Comparison of ENCODE assay signal across 21 cellular contexts in the genomic region with DNA sequence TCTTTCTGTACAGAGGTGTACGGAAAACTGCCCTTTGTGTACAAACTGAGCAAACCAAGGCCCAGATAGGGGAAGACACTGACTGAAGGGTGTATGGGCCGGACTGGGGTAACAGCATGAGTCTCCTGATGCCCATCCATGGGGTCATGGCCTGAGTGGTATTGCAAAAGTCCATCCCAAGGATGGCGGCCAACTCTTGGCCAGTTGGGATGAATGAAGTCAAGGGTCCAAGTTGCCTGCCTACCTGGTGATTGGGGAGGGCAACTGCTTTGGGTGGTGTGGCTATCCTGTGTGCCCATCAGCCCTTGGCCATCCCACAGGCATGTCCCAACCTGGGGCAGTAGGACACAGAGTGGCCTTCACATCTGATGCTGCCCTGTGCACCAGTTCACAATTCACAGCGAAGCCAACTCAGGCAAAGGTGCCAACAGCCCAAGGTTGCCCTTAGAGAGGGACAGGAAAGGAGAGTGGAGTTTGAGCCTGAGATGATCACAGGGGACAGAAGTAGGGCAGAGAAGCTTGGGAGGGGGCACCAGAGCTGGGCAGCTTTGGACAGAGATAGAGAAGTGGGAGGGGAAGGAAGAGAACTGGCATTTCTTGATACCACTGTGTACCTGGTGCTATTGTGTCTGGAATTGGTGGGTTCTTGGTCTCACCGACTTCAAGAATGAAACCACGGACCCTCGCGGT. TPM values are rescaled to one million over a fixed set of nuclear protein-coding genes. Genes with fewer than 3 reads are reported as not detected.
DNase-seq lines count a peak whose midpoint lies in the region; ATAC-seq and TF ChIP-seq lines count a peak whose summit lies in the region.
"Had no signal": no experiment of that assay in that cellular context is flagged by ENCODE, and none has a peak within 500 bp of the region (broad histone marks: within the 10 kb centered on the region; RNA-seq: fewer than 3 reads in every experiment).

No MANE protein-coding gene starts in this region.

- H3K9me3 ChIP-seq in AG04450 (ENCODE audit: control insufficient read depth, insufficient read depth, low read length) (peaks cover 10% of the 10 kb centered on the region), SJSA1 (replicated peaks) (no peaks in the 10 kb centered on the region), right cardiac atrium (ENCODE audit: control insufficient read depth, low read length) (no peaks in the 10 kb centered on the region), skeletal muscle satellite cell (replicated peaks; ENCODE audit: low read length) (no peaks in the 10 kb centered on the region), uterus (no peaks in the 10 kb centered on the region)
- H3K9me3 ChIP-seq: upper lobe of left lung had no signal

- TF ChIP-seq CTCF in AG04450 (IDR thresholded peaks at IDR 0.05; ENCODE audit: low read depth, low read length) (no peak), uterus (IDR thresholded peaks at IDR 0.05) (no peak)

- POLR2A ChIA-PET in AG04450 (lab: Yijun Ruan, JAX), result no interaction called here

- no peak for TF ChIP-seq POLR2A in uterus (IDR thresholded peaks at IDR 0.05)

- H3K4me1 ChIP-seq in SJSA1 (replicated peaks), result peaks cover 63% of the 10 kb centered on the region
- peaks cover 34% of the 10 kb centered on the region for H3K4me1 ChIP-seq in right cardiac atrium (ENCODE audit: control insufficient read depth, insufficient read depth, low read length)
- peaks cover 27% of the 10 kb centered on the region for H3K4me1 ChIP-seq in skeletal muscle satellite cell (ENCODE audit: control insufficient read depth, insufficient read depth, low read length)
- H3K4me1 ChIP-seq in uterus, result peaks cover 3 to 10% of the 10 kb centered on the region in 2 donors
- H3K4me1 ChIP-seq: parathyroid adenoma had no signal

- H3K4me2 ChIP-seq in skeletal muscle satellite cell (ENCODE audit: low read length), result peak overlapping the region; percentile 60
- H3K4me2 ChIP-seq: GM23338 had no signal

- ATAC-seq in right cardiac atrium, result no peak
- no peak for ATAC-seq in GM21529 (IDR thresholded peaks at IDR 0.05; ENCODE audit: unreplicated experiment)

- H3K4me3 ChIP-seq in AG04450 (ENCODE audit: low read depth, low read length) (no peak overlapping the region), SJSA1 (no peak overlapping the region), right cardiac atrium (ENCODE audit: low read length) (no peak overlapping the region), skeletal muscle satellite cell (ENCODE audit: low read length) (no peak overlapping the region), uterus (no peak overlapping the region)
- H3K4me3 ChIP-seq: GM23338, upper lobe of left lung had no signal

- no peak for DNase-seq in AG04450 (ENCODE audit: low read depth, low spot score)
- no peak for DNase-seq in SJSA1 (ENCODE audit: low read depth in 1 of 2, low spot score in 2 of 2)
- DNase-seq in right cardiac atrium, result no peak
- no peak for DNase-seq in NCI-H1417 treated with DMSO at 0.1 percent for 48 hours (lab: John Stamatoyannopoulos, UW)
- no peak for DNase-seq in DMS153 (lab: John Stamatoyannopoulos, UW)
- no peak for DNase-seq in uterus
- DNase-seq: activated CD4-positive, alpha-beta T cell treated with anti-CD3 and anti-CD28 coated beads, Interleukin-2, amount 10 ng/mL, durations not matched to agents 7 days and 5 days; activated T-cell treated with anti-CD3 and anti-CD28 coated beads for 4 hours; anterior cingulate cortex; DND-41; foreskin melanocyte; NCI-H187 treated with DMSO at 0.1 percent for 48 hours; stimulated activated CD4-positive, alpha-beta T cell treated with anti-CD3 and anti-CD28 coated beads, Interleukin-4, amount 100 ng/mL, for 4 hours had no signal

- 97% methylated on average over 8 of the region's 8 CpGs for WGBS in right cardiac atrium

- H3K27me3 ChIP-seq in AG04450 (ENCODE audit: control insufficient read depth, insufficient read depth, low read length), result peaks cover 15% of the 10 kb centered on the region
- no peaks in the 10 kb centered on the region for H3K27me3 ChIP-seq in SJSA1 (replicated peaks)
- no peaks in the 10 kb centered on the region for H3K27me3 ChIP-seq in right cardiac atrium (ENCODE audit: control insufficient read depth, insufficient read depth)
- H3K27me3 ChIP-seq in skeletal muscle satellite cell (ENCODE audit: control insufficient read depth, insufficient read depth, low read length), result peaks cover 56% of the 10 kb centered on the region
- no peaks in the 10 kb centered on the region for H3K27me3 ChIP-seq in uterus
- H3K27me3 ChIP-seq: upper lobe of left lung had no signal

- CTCF ChIA-PET in AG04450 (lab: Charles Lee), result interaction anchor here (0.8 to 5.5 kb wide), 4 partner anchors 8 to 151 kb away, joined by 3 to 37 read pairs (median 22); no protein-coding TSS in a partner anchor

- intact Hi-C loops in right cardiac atrium (cut with DNase I), result loop anchor here in 1 of 4 donors (5.0 kb wide), 1 partner anchor 128 kb away; no protein-coding TSS in a partner anchor
- intact Hi-C loops in uterus (cut with DNase I; ENCODE audit: low total_unique reads), result no loop called here

- peak overlapping the region; percentile 50 for H3K9ac ChIP-seq in skeletal muscle satellite cell (ENCODE audit: low read depth, low read length)
- H3K9ac ChIP-seq: parathyroid adenoma had no signal

- H3K27ac ChIP-seq in AG04450 (ENCODE audit: low read depth, low read length) (peak overlapping the region; percentile 39), SJSA1 (peak overlapping the region; percentile 86), right cardiac atrium (ENCODE audit: low read length) (peak overlapping the region; percentile 80), uterus (peak overlapping the region in 1 of 2 donors; percentile 27)
- H3K27ac ChIP-seq: parathyroid adenoma, RWPE1, upper lobe of left lung had no signal

- no peaks in the 10 kb centered on the region for H3K36me3 ChIP-seq in SJSA1
- no peaks in the 10 kb centered on the region for H3K36me3 ChIP-seq in skeletal muscle satellite cell (ENCODE audit: insufficient read depth, low read length)
- no peaks in the 10 kb centered on the region for H3K36me3 ChIP-seq in uterus
- H3K36me3 ChIP-seq: upper lobe of left lung had no signal

RNA-seq across cellular contexts. Expression of gene COL15A1, which starts 46.6 kb away (rescaled TPM):
- polyA plus RNA-seq in AG04450 (2011; rRNA removed), result 3.0 and 3.2 TPM in 2 replicates
- polyA minus RNA-seq in AG04450 (2011; rRNA and poly(A)+ RNA removed), result 2.0 and 2.8 TPM in 2 replicates
- total RNA-seq in SJSA1 (2014; rRNA removed; shearing (Covaris generic)), result 0.22 and 0.50 TPM in 2 replicates
- total RNA-seq in right cardiac atrium, result 10 to 100 TPM; 34.7 to 87.1 (median 63.5) TPM
- polyA plus RNA-seq in right cardiac atrium, result 22.5 TPM
- total RNA-seq in skeletal muscle satellite cell (2012; rRNA removed), result 0.25 and 1.7 TPM in 2 replicates
- total RNA-seq in uterus, result 100 to 1,000 TPM in 1 of 4 donors, 10 to 100 TPM in 3; 20.3 to 160 (median 50.4) TPM
- total RNA-seq: HepG2, MCF 10A had no signal
- polyA plus RNA-seq: HepG2 had no signal

Comparison
In these comparisons a context has a peak if more than half of its experiments do, and no peak if none do; other contexts are left out.
1. RNA of gene COL15A1, which starts 46.6 kb away (total RNA-seq): 34.7 to 87.1 TPM in right cardiac atrium and 20.3 to 160 TPM in uterus; 0.22 to 0.50 TPM in SJSA1; every median in the first group is over 10 times any median in the second.